ENCODE assay signal across 1 cellular context in genomic region chr7:5622286-5622685, GRCh38.
TF ChIP-seq lines count a peak whose summit lies in the region.

No MANE protein-coding gene starts in this region.

TF ChIP-seq in HepG2, 621 proteins besides CTCF, POLR2A, EP300 and RAD21 (continued from another document):
- TF ChIP-seq ZXDC (CRISPR knock-in tag; IDR thresholded peaks at IDR 0.05) (no peak), AGO2 (optimal IDR thresholded peaks at IDR 0.05; ENCODE audit: low read depth, low read length) (peak; percentile 22), ZNF17 (CRISPR knock-in tag; IDR thresholded peaks at IDR 0.05) (no peak), NR3C1 (CRISPR knock-in tag; IDR thresholded peaks at IDR 0.05) (no peak), RAD51 (IDR thresholded peaks at IDR 0.05; ENCODE audit: borderline replicate concordance) (no peak)
